ENCODE assay signal across 8 cellular contexts in genomic region chr15:59532770-59533379, GRCh38.
DNase-seq lines count a peak whose midpoint lies in the region; ATAC-seq, FAIRE-seq and TF ChIP-seq lines count a peak whose summit lies in the region.

No MANE protein-coding gene starts in this region.

- CTCF ChIA-PET in activated CD8-positive, alpha-beta T cell treated with anti-CD3 and anti-CD28 coated beads for 36 hours (lab: Charles Lee): interaction anchor here (0.6 to 3.7 kb wide), 46 partner anchors 9 to 1441 kb away, joined by 3 to 26 read pairs (median 4); partner anchors contain the start of genes FAM81A and GTF2A2

- no peak overlapping the region for H3K27ac Mint-ChIP-seq in activated CD8-positive, alpha-beta T cell treated with anti-CD3 and anti-CD28 coated beads for 36 hours

- no peak overlapping the region for H3K9ac ChIP-seq in smooth muscle cell (ENCODE audit: low read depth)

- POLR2A ChIA-PET in activated CD8-positive, alpha-beta T cell treated with anti-CD3 and anti-CD28 coated beads for 36 hours (lab: Charles Lee): interaction anchor here (0.6 to 1.2 kb wide), 3 partner anchors 14 to 112 kb away, joined by 3 to 4 read pairs (median 4); no protein-coding TSS in a partner anchor

- H3K79me2 ChIP-seq in smooth muscle cell (ENCODE audit: low read depth): no peaks in the 10 kb centered on the region

- H4K20me1 ChIP-seq in smooth muscle cell (ENCODE audit: low read depth): no peaks in the 10 kb centered on the region

- H3K4me1 Mint-ChIP-seq in activated CD8-positive, alpha-beta T cell treated with anti-CD3 and anti-CD28 coated beads for 36 hours (ENCODE audit: low read depth): peaks cover 6% of the 10 kb centered on the region

- H3K4me1 ChIP-seq in BE2C (no peaks in the 10 kb centered on the region), smooth muscle cell (ENCODE audit: low read depth) (no peaks in the 10 kb centered on the region)

- H3K4me2 ChIP-seq in smooth muscle cell: peak overlapping the region; percentile 40

- H3K36me3 ChIP-seq in BE2C: no peaks in the 10 kb centered on the region
- H3K36me3 ChIP-seq in smooth muscle cell (ENCODE audit: low read depth): no peaks in the 10 kb centered on the region

- no peak overlapping the region for H2AFZ ChIP-seq in smooth muscle cell (ENCODE audit: low read depth)

- TF ChIP-seq CTCF in BE2C (IDR thresholded peaks at IDR 0.05; ENCODE audit: low read depth, low read length) (peak; percentile 84), smooth muscle cell (IDR thresholded peaks at IDR 0.05; ENCODE audit: borderline replicate concordance, insufficient read depth, poor library complexity, severe bottlenecking) (peak; percentile 77)
- peak; percentile 81 for TF ChIP-seq CTCF in activated CD8-positive, alpha-beta T cell treated with anti-CD3 and anti-CD28 coated beads for 36 hours (IDR thresholded peaks at IDR 0.05)

- H3K36me3 Mint-ChIP-seq in activated CD8-positive, alpha-beta T cell treated with anti-CD3 and anti-CD28 coated beads for 36 hours (ENCODE audit: low read depth): no peaks in the 10 kb centered on the region

- H3K27me3 Mint-ChIP-seq in activated CD8-positive, alpha-beta T cell treated with anti-CD3 and anti-CD28 coated beads for 36 hours: no peaks in the 10 kb centered on the region

- intact Hi-C loops in activated CD8-positive, alpha-beta T cell treated with anti-CD3 and anti-CD28 coated beads for 36 hours (cut with micrococcal nuclease): loop anchor here (5.0 kb wide), 1 partner anchor 89 kb away; no protein-coding TSS in a partner anchor
- intact Hi-C loops in left cardiac atrium (cut with DNase I): loop anchor here in 1 of 2 donors (5.0 kb wide), 1 partner anchor 89 kb away; no protein-coding TSS in a partner anchor

- peak; percentile 89 for FAIRE-seq in GM18507 (lab: Jason Lieb, UNC)

- 15% methylated on average over 8 of the region's 8 CpGs for WGBS in smooth muscle cell (ENCODE audit: low lambda C conversion rate)

- H3K27ac ChIP-seq in smooth muscle cell (ENCODE audit: low read depth): no peak overlapping the region

- H3K27me3 ChIP-seq in BE2C (peaks cover 3% of the 10 kb centered on the region), smooth muscle cell (ENCODE audit: low read depth) (peaks cover 7% of the 10 kb centered on the region)

- no peaks in the 10 kb centered on the region for H3K9me3 Mint-ChIP-seq in activated CD8-positive, alpha-beta T cell treated with anti-CD3 and anti-CD28 coated beads for 36 hours

- DNase-seq in BE2C: peak; percentile 43
- DNase-seq in GM18507 (ENCODE audit: extremely low spot score, insufficient read length, low read depth): no peak
- DNase-seq in NCI-H2171 treated with DMSO at 0.1 percent for 48 hours (lab: John Stamatoyannopoulos, UW): peak; percentile 61
- peak; percentile 56 for DNase-seq in activated CD8-positive, alpha-beta T cell treated with anti-CD3 and anti-CD28 coated beads for 36 hours
- peak; percentile 25 for DNase-seq in left cardiac atrium
- no peak for DNase-seq in smooth muscle cell (lab: John Stamatoyannopoulos, UW; ENCODE audit: unreplicated experiment)
- DNase-seq in activated CD4-positive, CD25-positive, alpha-beta regulatory T cell treated with anti-CD3 and anti-CD28 coated beads, Interleukin-2, amount 50 U/mL, for 72 hours: no peak

- H3K9me3 ChIP-seq in BE2C (no peaks in the 10 kb centered on the region), smooth muscle cell (replicated peaks; ENCODE audit: low read depth) (no peaks in the 10 kb centered on the region)

- H3K4me3 Mint-ChIP-seq in activated CD8-positive, alpha-beta T cell treated with anti-CD3 and anti-CD28 coated beads for 36 hours: no peak overlapping the region

- peak; percentile 65 for ATAC-seq in activated CD8-positive, alpha-beta T cell treated with anti-CD3 and anti-CD28 coated beads for 36 hours
- ATAC-seq in left cardiac atrium (peak in 1 of 2 donors; percentile 26), HG02938 (IDR thresholded peaks at IDR 0.05; ENCODE audit: unreplicated experiment) (no peak)

- H3K4me3 ChIP-seq in BE2C (ENCODE audit: low read depth, low read length) (no peak overlapping the region), smooth muscle cell (no peak overlapping the region)

- H3F3A ChIP-seq in smooth muscle cell (ENCODE audit: low read depth): no peaks in the 10 kb centered on the region

Comparison
In these comparisons a context has a peak if more than half of its experiments do, and no peak if none do; other contexts are left out.
1. DNase-seq: peak in BE2C (single experiment), NCI-H2171 treated with DMSO at 0.1 percent for 48 hours (single experiment), activated CD8-positive, alpha-beta T cell treated with anti-CD3 and anti-CD28 coated beads for 36 hours (single experiment) and left cardiac atrium (single experiment); none in GM18507 (single experiment), smooth muscle cell (single experiment) and activated CD4-positive, CD25-positive, alpha-beta regulatory T cell treated with anti-CD3 and anti-CD28 coated beads, Interleukin-2, amount 50 U/mL, for 72 hours (single experiment).
2. Peak in every context shown above with its lines, with median percentiles within 50 percentile points of each other: CTCF ChIP-seq.